23 cellular contexts compared by ENCODE assay signal in the genomic region with DNA sequence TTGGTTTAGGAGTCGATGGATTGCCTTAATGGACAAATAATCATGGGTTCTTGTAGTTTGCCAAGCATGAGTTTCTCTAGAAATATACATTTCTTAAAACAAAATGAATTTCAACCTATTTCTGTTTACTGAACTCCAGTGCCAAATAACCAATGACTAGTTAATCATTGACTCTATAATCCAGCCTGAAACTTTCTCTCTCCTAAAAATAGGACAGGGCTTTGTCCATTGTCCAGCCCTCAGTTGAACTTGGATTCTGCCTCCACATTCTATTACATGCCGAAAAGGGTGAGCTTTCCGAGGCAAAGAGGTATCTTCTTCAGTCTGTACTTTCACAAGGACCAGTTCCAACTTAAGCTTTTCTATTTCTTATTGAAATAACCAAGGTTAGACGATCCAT. TPM values are rescaled to one million over a fixed set of nuclear protein-coding genes. Genes with fewer than 3 reads are reported as not detected.
"Had no signal": no experiment of that assay in that cellular context is flagged by ENCODE, and none has a peak within 500 bp of the region (broad histone marks: within the 10 kb centered on the region; RNA-seq: fewer than 3 reads in every experiment).

No MANE protein-coding gene starts in this region.

- H3K27ac ChIP-seq: SJSA1, SK-N-MC had no signal

- FAIRE-seq: RCC 7860 had no signal

- H3K4me3 ChIP-seq: MG63, SJSA1, SK-N-MC had no signal

- H3K36me3 ChIP-seq: MG63, SJSA1 had no signal

- DNase-seq: IMR-90, Karpas-422, KG1, MG63, NCI-H1092, NCI-H1105 treated with DMSO at 0.1 percent for 48 hours, NCI-H1417 treated with DMSO at 0.1 percent for 48 hours, NCI-H146, NCI-H1694 treated with DMSO at 0.1 percent for 48 hours, NCI-H1930, NCI-H2081, NCI-H2107, NCI-H2227 treated with DMSO at 0.1 percent for 48 hours, NCI-H524, NCI-H526 treated with DMSO at 0.1 percent for 48 hours, NCI-H748 treated with DMSO at 0.1 percent for 48 hours, Right ventricle myocardium superior, RPMI8226, SIG-M5 had no signal

- H3K27me3 ChIP-seq: MG63 had no signal

- H3K4me1 ChIP-seq: SJSA1 had no signal

RNA-seq across cellular contexts. Expression of a gene that starts 23.2 kb away (rescaled TPM):
- total RNA-seq: NCI-H460 had no signal
